Comparison of ENCODE assay signal across 8 cellular contexts in genomic region chr10:102120987-102121738, GRCh38. TPM values are rescaled to one million over a fixed set of nuclear protein-coding genes. Genes with fewer than 3 reads are reported as not detected.
DNase-seq lines count a peak whose midpoint lies in the region; TF ChIP-seq lines count a peak whose summit lies in the region.

No MANE protein-coding gene starts in this region.

- intact Hi-C loops in spleen (cut with DNase I; ENCODE audit: low total_unique reads), result no loop called here

- DNase-seq in NCI-H1417 (lab: John Stamatoyannopoulos, UW) (peak in 2 of 3 experiments; percentile 58 to 63), NCI-H1417 treated with DMSO at 0.1 percent for 48 hours (lab: John Stamatoyannopoulos, UW) (no peak), NT2/D1 (ENCODE audit: low read depth, low spot score) (peak; percentile 93), cardiac fibroblast (ENCODE audit: low read depth in 2 of 2) (peak; percentile 53 to 96), iris pigment epithelial cell (ENCODE audit: low read depth) (peak; percentile 67), spleen (peak; percentile 84), NCI-H1930 (lab: John Stamatoyannopoulos, UW) (no peak)
- DNase-seq in activated effector memory CD4-positive, alpha-beta T cell treated with anti-CD3 and anti-CD28 coated beads, Interleukin-2, amount 50 U/mL, for 16 hours, result no peak

- H3K27me3 ChIP-seq in NT2/D1 (ENCODE audit: insufficient read depth, insufficient read length) (no peaks in the 10 kb centered on the region), spleen (replicated peaks in 1 of 7) (no peaks in the 10 kb centered on the region)

- TF ChIP-seq POLR2A in spleen (IDR thresholded peaks at IDR 0.05), result no peak

- WGBS in spleen, 5 donors, result 2 to 5% (median 3%) methylated on average over 15 of the region's 15 CpGs

- peak overlapping the region; percentile 92 to 99 (median 96) for H3K27ac ChIP-seq in spleen

- H3K36me3 ChIP-seq in NT2/D1 (ENCODE audit: insufficient read depth, insufficient read length, low read length) (peaks cover 4% of the 10 kb centered on the region), spleen (no peaks in the 10 kb centered on the region)

- no peak for TF ChIP-seq CTCF in cardiac fibroblast (IDR thresholded peaks at IDR 0.05; ENCODE audit: low read depth, low read length)
- no peak for TF ChIP-seq CTCF in spleen (IDR thresholded peaks at IDR 0.05 in 8 of 11, conservative IDR thresholded peaks at IDR 0.05 in 3 of 11)

- no peaks in the 10 kb centered on the region for H3K9me3 ChIP-seq in NT2/D1 (ENCODE audit: insufficient read depth, low read length)
- H3K9me3 ChIP-seq in spleen, result no peaks in the 10 kb centered on the region

- peaks cover 4% of the 10 kb centered on the region for H3K4me1 ChIP-seq in NT2/D1 (ENCODE audit: insufficient read depth, insufficient read length)
- H3K4me1 ChIP-seq in spleen, result peaks cover 29 to 59% (median 46%) of the 10 kb centered on the region in 6 donors

- H3K4me3 ChIP-seq in NT2/D1 (ENCODE audit: insufficient read length, low read depth) (peak overlapping the region; percentile 80), cardiac fibroblast (replicated peaks in 1 of 2; ENCODE audit: low read depth in 2 of 2, low read length in 2 of 2) (peak overlapping the region; percentile 90 to 99), spleen (peak overlapping the region; percentile 41 to 97 (median 84))

- peak overlapping the region; percentile 90 for H3K9ac ChIP-seq in NT2/D1 (ENCODE audit: insufficient read length, low read depth)

RNA-seq across cellular contexts. Expression of gene LDB1, which starts 1.0 kb away (rescaled TPM):
- 10 to 100 TPM; 59.3 to 89.9 (median 71.1) TPM for total RNA-seq in spleen
- polyA plus RNA-seq in spleen, result 10 to 100 TPM; 22.5 to 50.2 (median 25.4) TPM

RNA-seq across cellular contexts. Expression of gene PPRC1, which starts 11.7 kb away (rescaled TPM):
- 10 to 100 TPM; 22.3 to 52.5 (median 30.9) TPM for total RNA-seq in spleen
- polyA plus RNA-seq in spleen, result 10 to 100 TPM; 12.1 to 22.0 (median 15.4) TPM

RNA-seq across cellular contexts. Expression of gene NOLC1, which starts 31.0 kb away (rescaled TPM):
- 10 to 100 TPM; 37.2 to 60.0 (median 42.3) TPM for total RNA-seq in spleen
- polyA plus RNA-seq in spleen, result 10 to 100 TPM; 24.6 to 36.1 (median 34.8) TPM

RNA-seq across cellular contexts. Expression of gene HPS6, which starts 56.0 kb away (rescaled TPM):
- total RNA-seq in spleen, result 10 to 100 TPM; 15.9 to 29.5 (median 21.9) TPM
- 10 to 100 TPM in 2 of 3 donors, 1 to 10 TPM in 1; 7.2 to 14.1 (median 10.8) TPM for polyA plus RNA-seq in spleen

Comparison
In these comparisons a context has a peak if more than half of its experiments do, and no peak if none do; other contexts are left out.
1. DNase-seq: peak in NCI-H1417 (2 of 3), NT2/D1 (single experiment), cardiac fibroblast (2 of 2), iris pigment epithelial cell (single experiment) and spleen (single experiment); none in NCI-H1417 treated with DMSO at 0.1 percent for 48 hours (single experiment), NCI-H1930 (0 of 2) and activated effector memory CD4-positive, alpha-beta T cell treated with anti-CD3 and anti-CD28 coated beads, Interleukin-2, amount 50 U/mL, for 16 hours (single experiment).
2. Peak in every context shown above with its lines, with median percentiles within 50 percentile points of each other: H3K4me3 ChIP-seq.